ENCODE assay signal across 13 cellular contexts in the genomic region with DNA sequence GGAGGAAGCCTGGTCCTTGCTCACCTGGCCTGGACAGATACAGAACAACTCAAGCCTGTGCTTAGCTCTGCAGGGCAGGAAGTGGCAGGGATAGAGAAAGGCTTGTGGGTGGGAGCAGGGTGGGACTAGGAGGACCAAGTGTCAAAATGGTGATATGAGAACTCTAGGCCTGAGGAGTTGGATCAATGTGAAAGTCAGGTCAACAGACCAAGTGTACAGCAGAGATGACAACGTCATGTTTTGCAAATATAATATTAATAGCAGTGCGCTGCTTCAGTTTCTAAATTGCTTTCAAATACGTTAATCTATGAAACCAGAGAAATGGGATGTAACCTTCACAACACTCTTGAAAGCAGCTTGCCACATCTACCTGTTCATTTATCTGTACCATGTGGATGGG.
A peak's percentile ranks its signal among the peaks of the same experiment; 100 is the strongest.
DNase-seq lines count a peak whose midpoint lies in the region; ATAC-seq and TF ChIP-seq lines count a peak whose summit lies in the region.
"Had no signal": no experiment of that assay in that cellular context is flagged by ENCODE, and none has a peak within 500 bp of the region (broad histone marks: within the 10 kb centered on the region; RNA-seq: fewer than 3 reads in every experiment).

No MANE protein-coding gene starts in this region.

- H3K4me3 Mint-ChIP-seq in activated naive CD4-positive, alpha-beta T cell treated with anti-CD3 and anti-CD28 coated beads for 36 hours = no peak overlapping the region
- no peak overlapping the region for H3K4me3 Mint-ChIP-seq in endothelial cell (ENCODE audit: unreplicated experiment)

- no peak overlapping the region for H2AFZ ChIP-seq in osteoblast (ENCODE audit: low read length)

- no peaks in the 10 kb centered on the region for H3K27me3 Mint-ChIP-seq in activated naive CD4-positive, alpha-beta T cell treated with anti-CD3 and anti-CD28 coated beads for 36 hours (ENCODE audit: low read depth)
- peaks cover 8% of the 10 kb centered on the region for H3K27me3 Mint-ChIP-seq in endothelial cell (ENCODE audit: unreplicated experiment)

- no peaks in the 10 kb centered on the region for H4K20me1 ChIP-seq in osteoblast (ENCODE audit: insufficient read depth, low read length)

- CTCF ChIA-PET in activated naive CD4-positive, alpha-beta T cell treated with anti-CD3 and anti-CD28 coated beads for 36 hours (lab: Charles Lee) = no interaction called here

- H3K27ac ChIP-seq in osteoblast (ENCODE audit: low read depth, low read length) = no peak overlapping the region
- H3K27ac ChIP-seq: brain microvascular endothelial cell had no signal

- peaks cover 27% of the 10 kb centered on the region for H3K4me1 ChIP-seq in osteoblast (ENCODE audit: insufficient read depth, low read length)

- no peak overlapping the region for H3K4me3 ChIP-seq in osteoblast (ENCODE audit: insufficient read depth, low read length)
- H3K4me3 ChIP-seq: K562 had no signal

- no peaks in the 10 kb centered on the region for H3K79me2 ChIP-seq in osteoblast (ENCODE audit: insufficient read depth, low read length)

- no peaks in the 10 kb centered on the region for H3K9me3 Mint-ChIP-seq in activated naive CD4-positive, alpha-beta T cell treated with anti-CD3 and anti-CD28 coated beads for 36 hours
- H3K9me3 Mint-ChIP-seq in endothelial cell (ENCODE audit: unreplicated experiment) = no peaks in the 10 kb centered on the region

- H3K36me3 ChIP-seq in osteoblast (ENCODE audit: insufficient read depth, low read length) = peaks cover 1% of the 10 kb centered on the region
- H3K36me3 ChIP-seq: brain microvascular endothelial cell had no signal

- peaks cover 6% of the 10 kb centered on the region for H3K36me3 Mint-ChIP-seq in activated naive CD4-positive, alpha-beta T cell treated with anti-CD3 and anti-CD28 coated beads for 36 hours (ENCODE audit: low read depth)
- peaks cover 12% of the 10 kb centered on the region for H3K36me3 Mint-ChIP-seq in endothelial cell (ENCODE audit: low read depth, unreplicated experiment)

- ATAC-seq in GM21619 (IDR thresholded peaks at IDR 0.05; ENCODE audit: unreplicated experiment) = peak; percentile 77
- peak; percentile 61 for ATAC-seq in HG03460 (IDR thresholded peaks at IDR 0.05; ENCODE audit: unreplicated experiment)
- ATAC-seq: K562 had no signal

- no peak overlapping the region for H3K4me2 ChIP-seq in osteoblast (ENCODE audit: insufficient read depth, low read length)

- H3K9me3 ChIP-seq in osteoblast (ENCODE audit: low read depth, low read length) = no peaks in the 10 kb centered on the region

- intact Hi-C loops in activated naive CD4-positive, alpha-beta T cell treated with anti-CD3 and anti-CD28 coated beads for 36 hours (cut with micrococcal nuclease) = no loop called here

- H3K27ac Mint-ChIP-seq in activated naive CD4-positive, alpha-beta T cell treated with anti-CD3 and anti-CD28 coated beads for 36 hours = peak overlapping the region; percentile 41
- no peak overlapping the region for H3K27ac Mint-ChIP-seq in endothelial cell (ENCODE audit: unreplicated experiment)

- H3K4me1 Mint-ChIP-seq in activated naive CD4-positive, alpha-beta T cell treated with anti-CD3 and anti-CD28 coated beads for 36 hours (ENCODE audit: low read depth) = peaks cover 62% of the 10 kb centered on the region
- peaks cover 25% of the 10 kb centered on the region for H3K4me1 Mint-ChIP-seq in endothelial cell (ENCODE audit: unreplicated experiment)

- H3K27me3 ChIP-seq in osteoblast (ENCODE audit: insufficient read depth, low read length) = no peaks in the 10 kb centered on the region
- H3K27me3 ChIP-seq: brain microvascular endothelial cell had no signal

- DNase-seq in activated naive CD4-positive, alpha-beta T cell treated with anti-CD3 and anti-CD28 coated beads for 36 hours = no peak
- DNase-seq in activated naive CD4-positive, alpha-beta T cell treated with anti-CD3 and anti-CD28 coated beads, Interleukin-2, amount 50 U/mL, for 16 hours = no peak
- peak; percentile 34 for DNase-seq in osteoblast (ENCODE audit: insufficient read length, low spot score, missing footprints)
- DNase-seq in NCI-H1436 treated with DMSO at 0.1 percent for 48 hours (lab: John Stamatoyannopoulos, UW) = no peak
- DNase-seq in retina = no peak
- DNase-seq in endothelial cell (ENCODE audit: low spot score) = no peak
- DNase-seq: brain microvascular endothelial cell; NCI-H510A; stimulated activated CD4-positive, alpha-beta T cell treated with anti-CD3 and anti-CD28 coated beads, Interleukin-4, amount 100 ng/mL, for 4 hours; trophoblast cell had no signal

- TF ChIP-seq CTCF in osteoblast (IDR thresholded peaks at IDR 0.05; ENCODE audit: extremely low read depth, low read depth, low read length) = no peak
- no peak for TF ChIP-seq CTCF in endothelial cell (IDR thresholded peaks at IDR 0.05; ENCODE audit: unreplicated experiment)
